Comparison of ENCODE assay signal across 9 cellular contexts in the genomic region with DNA sequence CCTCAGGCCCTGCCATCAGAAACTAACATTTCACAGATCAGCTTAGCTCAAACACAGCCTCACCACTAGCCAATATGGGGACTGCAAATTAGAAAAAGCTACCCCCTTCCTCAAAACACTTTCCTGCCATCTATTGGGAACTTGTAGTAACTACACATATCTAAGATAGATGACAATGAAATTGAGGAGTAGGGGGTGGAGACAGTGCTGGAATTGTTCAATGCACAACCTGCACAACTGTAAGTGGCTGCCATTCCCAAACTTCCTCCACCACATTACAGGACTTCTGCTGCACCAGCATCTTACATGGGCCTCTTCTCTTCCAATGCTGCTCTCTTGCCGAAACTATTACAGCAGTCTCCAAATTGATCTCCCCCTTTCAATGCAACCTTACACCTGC. TPM values are rescaled to one million over a fixed set of nuclear protein-coding genes. Genes with fewer than 3 reads are reported as not detected.
DNase-seq lines count a peak whose midpoint lies in the region; ATAC-seq and TF ChIP-seq lines count a peak whose summit lies in the region.
"Had no signal": no experiment of that assay in that cellular context is flagged by ENCODE, and none has a peak within 500 bp of the region (broad histone marks: within the 10 kb centered on the region; RNA-seq: fewer than 3 reads in every experiment).

No MANE protein-coding gene starts in this region.

- H3K79me2 ChIP-seq in HCT116 (ENCODE audit: insufficient read depth, low read length), result no peaks in the 10 kb centered on the region

- no peak for TF ChIP-seq POLR2A in HCT116 (IDR thresholded peaks at IDR 0.05; ENCODE audit: borderline replicate concordance, extremely low read depth, insufficient read depth, insufficient read length)
- TF ChIP-seq POLR2A in gastrocnemius medialis (IDR thresholded peaks at IDR 0.05), result no peak

- H3K27ac ChIP-seq in HCT116 (ENCODE audit: low read depth, low read length) (no peak overlapping the region), gastrocnemius medialis (no peak overlapping the region)

- H3K9me2 ChIP-seq in HCT116 (ENCODE audit: insufficient read depth), result no peaks in the 10 kb centered on the region

- ATAC-seq in HCT116 (peak; percentile 90), gastrocnemius medialis (no peak), HG02973 (IDR thresholded peaks at IDR 0.05; ENCODE audit: unreplicated experiment) (no peak)

- TF ChIP-seq CTCF in HCT116 (IDR thresholded peaks at IDR 0.05 in 2 of 3, conservative IDR thresholded peaks at IDR 0.05 in 1 of 3; ENCODE audit: borderline replicate concordance in 1 of 3, insufficient read depth in 1 of 3, low read depth in 2 of 3, low read length in 2 of 3), result peak; percentile 58 to 68 (median 62)
- peak; percentile 65 for TF ChIP-seq CTCF in epithelial cell of proximal tubule (conservative IDR thresholded peaks at IDR 0.05; ENCODE audit: low read depth, low read length)
- peak in 4 of 5 experiments; percentile 19 to 40 (median 26) for TF ChIP-seq CTCF in gastrocnemius medialis (IDR thresholded peaks at IDR 0.05 in 4 of 5, conservative IDR thresholded peaks at IDR 0.05 in 1 of 5)

- TF ChIP-seq RAD21 in HCT116 (IDR thresholded peaks at IDR 0.05; ENCODE audit: low read depth), result peak; percentile 80

- H3K4me2 ChIP-seq in HCT116 (ENCODE audit: low read length), result no peak overlapping the region

- no peak overlapping the region for H3K4me3 ChIP-seq in HCT116 (replicated peaks in 1 of 2; ENCODE audit: low read depth in 1 of 2, low read length in 2 of 2)
- no peak overlapping the region for H3K4me3 ChIP-seq in epithelial cell of proximal tubule (ENCODE audit: low read depth, low read length)
- H3K4me3 ChIP-seq in gastrocnemius medialis, result no peak overlapping the region

- RAD21 ChIA-PET in HCT116 (lab: Charles Lee; ENCODE audit: low non-redundant PET in 1 of 2, low total read pairs in 2 of 2, uncharacterized antibody in 2 of 2, unreplicated experiment in 2 of 2), result interaction anchor here (0.9 to 1.4 kb wide), 2 partner anchors 127 kb away, joined by 4 to 7 read pairs; no protein-coding TSS in a partner anchor

- no peaks in the 10 kb centered on the region for H3K4me1 ChIP-seq in HCT116 (ENCODE audit: control insufficient read depth in 1 of 2, insufficient read depth in 2 of 2, low read length in 2 of 2)
- H3K4me1 ChIP-seq in gastrocnemius medialis, result no peaks in the 10 kb centered on the region

- BruUV-seq in HCT116 (replicated peaks; lab: Mats Ljungman, UMichigan), result no TSS peak

- CTCF ChIA-PET in HCT116 (lab: Charles Lee), result interaction anchor here (0.6 to 1.4 kb wide), 8 partner anchors 9 to 821 kb away, joined by 3 to 22 read pairs (median 4); no protein-coding TSS in a partner anchor

- in situ Hi-C loops in gastrocnemius medialis (cut with MboI; ENCODE audit: low sequenced_read_pairs in 4 of 4), result loop anchor here in 2 of 4 donors (25.0 kb wide), 2 partner anchors 351 to 701 kb away; a partner anchor contains a TSS

- H3K9me3 ChIP-seq in HCT116 (ENCODE audit: control insufficient read depth in 1 of 2, insufficient read depth in 1 of 2, low read depth in 1 of 2, low read length in 2 of 2) (no peaks in the 10 kb centered on the region), gastrocnemius medialis (no peaks in the 10 kb centered on the region)

- H3K36me3 ChIP-seq in HCT116 (ENCODE audit: control insufficient read depth in 1 of 2, insufficient read depth in 2 of 2, low read length in 2 of 2), result no peaks in the 10 kb centered on the region
- no peaks in the 10 kb centered on the region for H3K36me3 ChIP-seq in gastrocnemius medialis

- H3K27me3 ChIP-seq in HCT116 (ENCODE audit: insufficient read depth, low read length) (peaks cover 32% of the 10 kb centered on the region), gastrocnemius medialis (peaks cover 0 to 13% (median 4%) of the 10 kb centered on the region in 3 donors)

- no peaks in the 10 kb centered on the region for H4K20me1 ChIP-seq in HCT116 (ENCODE audit: insufficient read depth)

- DNase-seq in CD1c-positive myeloid dendritic cell (ENCODE audit: extremely low spot score), result peak; percentile 28
- DNase-seq in HCT116 (ENCODE audit: low read depth, low spot score), result peak; percentile 36
- peak; percentile 62 for DNase-seq in NOMO-1 treated with DMSO at 0.1 percent for 48 hours (lab: John Stamatoyannopoulos, UW; ENCODE audit: unreplicated experiment)
- no peak for DNase-seq in epithelial cell of proximal tubule (ENCODE audit: low read depth)
- no peak for DNase-seq in gastrocnemius medialis
- no peak for DNase-seq in epidermal melanocyte (ENCODE audit: insufficient read length, low spot score)
- no peak for DNase-seq in middle frontal gyrus (ENCODE audit: extremely low spot score, low spot score)

- no peak overlapping the region for H2AFZ ChIP-seq in HCT116 (ENCODE audit: low read depth, low read length, poor library complexity, severe bottlenecking)

- POLR2A ChIA-PET in HCT116 (lab: Charles Lee), result interaction anchor here (0.9 kb wide), 1 partner anchor 127 kb away, joined by 5 read pairs; no protein-coding TSS in a partner anchor

- intact Hi-C loops in HCT116 (cut with micrococcal nuclease) (loop anchor here (1.0 to 5.0 kb wide), 5 partner anchors 126 to 826 kb away; no protein-coding TSS in a partner anchor), gastrocnemius medialis (cut with DNase I; ENCODE audit: low total_unique reads) (loop anchor here (5.0 kb wide), 1 partner anchor 621 kb away; no protein-coding TSS in a partner anchor)

- no peak overlapping the region for H3K9ac ChIP-seq in HCT116 (ENCODE audit: low read length)

TF ChIP-seq in HCT116, 20 proteins besides CTCF, POLR2A, EP300 and RAD21:
- TF ChIP-seq FOSL1 (IDR thresholded peaks at IDR 0.05; ENCODE audit: low read depth) (no peak), SIN3A (IDR thresholded peaks at IDR 0.05; ENCODE audit: low read depth) (no peak), SP1 (IDR thresholded peaks at IDR 0.05; ENCODE audit: low read depth) (no peak), YY1 (IDR thresholded peaks at IDR 0.05; ENCODE audit: extremely low read depth, insufficient replicate concordance, low read depth, low read length) (no peak), ZFX (IDR thresholded peaks at IDR 0.05) (no peak), ZNF274 (IDR thresholded peaks at IDR 0.05; ENCODE audit: low read depth, low read length) (no peak), EZH2 (IDR thresholded peaks at IDR 0.05) (no peak)
- TF ChIP-seq, protein P1, sequence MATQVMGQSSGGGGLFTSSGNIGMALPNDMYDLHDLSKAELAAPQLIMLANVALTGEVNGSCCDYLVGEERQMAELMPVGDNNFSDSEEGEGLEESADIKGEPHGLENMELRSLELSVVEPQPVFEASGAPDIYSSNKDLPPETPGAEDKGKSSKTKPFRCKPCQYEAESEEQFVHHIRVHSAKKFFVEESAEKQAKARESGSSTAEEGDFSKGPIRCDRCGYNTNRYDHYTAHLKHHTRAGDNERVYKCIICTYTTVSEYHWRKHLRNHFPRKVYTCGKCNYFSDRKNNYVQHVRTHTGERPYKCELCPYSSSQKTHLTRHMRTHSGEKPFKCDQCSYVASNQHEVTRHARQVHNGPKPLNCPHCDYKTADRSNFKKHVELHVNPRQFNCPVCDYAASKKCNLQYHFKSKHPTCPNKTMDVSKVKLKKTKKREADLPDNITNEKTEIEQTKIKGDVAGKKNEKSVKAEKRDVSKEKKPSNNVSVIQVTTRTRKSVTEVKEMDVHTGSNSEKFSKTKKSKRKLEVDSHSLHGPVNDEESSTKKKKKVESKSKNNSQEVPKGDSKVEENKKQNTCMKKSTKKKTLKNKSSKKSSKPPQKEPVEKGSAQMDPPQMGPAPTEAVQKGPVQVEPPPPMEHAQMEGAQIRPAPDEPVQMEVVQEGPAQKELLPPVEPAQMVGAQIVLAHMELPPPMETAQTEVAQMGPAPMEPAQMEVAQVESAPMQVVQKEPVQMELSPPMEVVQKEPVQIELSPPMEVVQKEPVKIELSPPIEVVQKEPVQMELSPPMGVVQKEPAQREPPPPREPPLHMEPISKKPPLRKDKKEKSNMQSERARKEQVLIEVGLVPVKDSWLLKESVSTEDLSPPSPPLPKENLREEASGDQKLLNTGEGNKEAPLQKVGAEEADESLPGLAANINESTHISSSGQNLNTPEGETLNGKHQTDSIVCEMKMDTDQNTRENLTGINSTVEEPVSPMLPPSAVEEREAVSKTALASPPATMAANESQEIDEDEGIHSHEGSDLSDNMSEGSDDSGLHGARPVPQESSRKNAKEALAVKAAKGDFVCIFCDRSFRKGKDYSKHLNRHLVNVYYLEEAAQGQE (IDR thresholded peaks at IDR 0.05; ENCODE audit: low read depth), result no peak
- TF ChIP-seq, protein P2, sequence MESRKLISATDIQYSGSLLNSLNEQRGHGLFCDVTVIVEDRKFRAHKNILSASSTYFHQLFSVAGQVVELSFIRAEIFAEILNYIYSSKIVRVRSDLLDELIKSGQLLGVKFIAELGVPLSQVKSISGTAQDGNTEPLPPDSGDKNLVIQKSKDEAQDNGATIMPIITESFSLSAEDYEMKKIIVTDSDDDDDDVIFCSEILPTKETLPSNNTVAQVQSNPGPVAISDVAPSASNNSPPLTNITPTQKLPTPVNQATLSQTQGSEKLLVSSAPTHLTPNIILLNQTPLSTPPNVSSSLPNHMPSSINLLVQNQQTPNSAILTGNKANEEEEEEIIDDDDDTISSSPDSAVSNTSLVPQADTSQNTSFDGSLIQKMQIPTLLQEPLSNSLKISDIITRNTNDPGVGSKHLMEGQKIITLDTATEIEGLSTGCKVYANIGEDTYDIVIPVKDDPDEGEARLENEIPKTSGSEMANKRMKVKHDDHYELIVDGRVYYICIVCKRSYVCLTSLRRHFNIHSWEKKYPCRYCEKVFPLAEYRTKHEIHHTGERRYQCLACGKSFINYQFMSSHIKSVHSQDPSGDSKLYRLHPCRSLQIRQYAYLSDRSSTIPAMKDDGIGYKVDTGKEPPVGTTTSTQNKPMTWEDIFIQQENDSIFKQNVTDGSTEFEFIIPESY (IDR thresholded peaks at IDR 0.05; ENCODE audit: extremely low read depth, insufficient replicate concordance, low read length), result no peak
- TF ChIP-seq, protein P3, sequence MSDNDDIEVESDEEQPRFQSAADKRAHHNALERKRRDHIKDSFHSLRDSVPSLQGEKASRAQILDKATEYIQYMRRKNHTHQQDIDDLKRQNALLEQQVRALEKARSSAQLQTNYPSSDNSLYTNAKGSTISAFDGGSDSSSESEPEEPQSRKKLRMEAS (IDR thresholded peaks at IDR 0.05), result no peak
TF ChIP-seq in HCT116: peak in this region for 0.

RNA-seq across cellular contexts. Expression of a gene that starts 21.8 kb away (rescaled TPM):
- not detected for total RNA-seq in HCT116 (2021; ENCODE audit: unreplicated experiment)
- not detected in 2 replicates for polyA plus RNA-seq in HCT116 (2012)
- not detected in 2 replicates for total RNA-seq in epithelial cell of proximal tubule
- not detected for total RNA-seq in gastrocnemius medialis
- total RNA-seq: urinary bladder had no signal
- polyA plus RNA-seq: urinary bladder had no signal

RNA-seq across cellular contexts. Expression of a gene that starts 31.2 kb away (rescaled TPM):
- total RNA-seq in HCT116 (2021; ENCODE audit: unreplicated experiment) (57.0 TPM), epithelial cell of proximal tubule (65.1 and 74.3 TPM in 2 replicates), gastrocnemius medialis (under 1 TPM in 1 of 4 donors, not detected in 3; 0.51 TPM)
- 32.4 and 49.8 TPM in 2 replicates for polyA plus RNA-seq in HCT116 (2012)

Comparison
In these comparisons a context has a peak if more than half of its experiments do, and no peak if none do; other contexts are left out.
1. DNase-seq: peak in CD1c-positive myeloid dendritic cell (single experiment), HCT116 (single experiment) and NOMO-1 treated with DMSO at 0.1 percent for 48 hours (single experiment); none in epithelial cell of proximal tubule (single experiment), gastrocnemius medialis (0 of 2), epidermal melanocyte (single experiment) and middle frontal gyrus (single experiment).
2. RNA of a gene that starts 31.2 kb away (total RNA-seq): 65.1 to 74.3 TPM in epithelial cell of proximal tubule and 57.0 TPM in HCT116 (single experiment); 0.51 TPM in gastrocnemius medialis; every median in the first group is over 10 times any median in the second.
3. Peak in every context shown above with its lines, with median percentiles within 50 percentile points of each other: CTCF ChIP-seq.